1 cellular context compared by ENCODE assay signal in genomic region chr21:43659136-43660000, GRCh38.
TF ChIP-seq lines count a peak whose summit lies in the region.

TSS of gene HSF2BP (minus strand) at chr21:43659488. CDS start at chr21:43658096, 1,392 bp downstream.
TSS of gene RRP1B (plus strand) at chr21:43659560. CDS start at chr21:43659665, 105 bp downstream.

TF ChIP-seq in K562, 482 proteins besides CTCF, POLR2A, EP300 and RAD21 (continued from another document and continues in another):
- TF ChIP-seq AFF4 (CRISPR knock-in tag; IDR thresholded peaks at IDR 0.05): peak; percentile 94
- peak; percentile 98 for TF ChIP-seq RBFOX2 (IDR thresholded peaks at IDR 0.05; ENCODE audit: low read depth, low read length)
- no peak for TF ChIP-seq ZNF212 (CRISPR knock-in tag; IDR thresholded peaks at IDR 0.05)
- no peak for TF ChIP-seq PPARD (CRISPR knock-in tag; IDR thresholded peaks at IDR 0.05)
- peak; percentile 70 for TF ChIP-seq NFIC (IDR thresholded peaks at IDR 0.05)
- TF ChIP-seq PHTF2 (CRISPR knock-in tag; IDR thresholded peaks at IDR 0.05): no peak
- TF ChIP-seq ZBTB43 (CRISPR knock-in tag; IDR thresholded peaks at IDR 0.05): peak; percentile 94
- no peak; the same call in 1 of the 2 replicates for TF ChIP-seq PKNOX1 (IDR thresholded peaks at IDR 0.05)
- no peak for TF ChIP-seq YBX1 (IDR thresholded peaks at IDR 0.05)
- TF ChIP-seq NCOA2 (IDR thresholded peaks at IDR 0.05; ENCODE audit: partially characterized antibody in 2 of 2): no peak
- TF ChIP-seq SREBF2 (CRISPR knock-in tag; IDR thresholded peaks at IDR 0.05): no peak
- no peak for TF ChIP-seq CHD1 (IDR thresholded peaks at IDR 0.05; ENCODE audit: low read length)
- TF ChIP-seq ZNF644 (tag; IDR thresholded peaks at IDR 0.05; ENCODE audit: low read depth): peak; percentile 93
- TF ChIP-seq ZNF76 (CRISPR knock-in tag; IDR thresholded peaks at IDR 0.05; ENCODE audit: borderline replicate concordance): peak; percentile 67; the same call in 1 of the 2 replicates
- peak; percentile 84 for TF ChIP-seq HMGN3 (IDR thresholded peaks at IDR 0.05; ENCODE audit: borderline replicate concordance, extremely low read depth, insufficient read length, low read depth, low read length)
- peak in 1 of 2 experiments; percentile 49; a peak in 1 of 4 replicates for TF ChIP-seq BCLAF1 (IDR thresholded peaks at IDR 0.05; ENCODE audit: borderline replicate concordance in 1 of 2, control insufficient read depth in 1 of 2, low read depth in 2 of 2, low read length in 1 of 2)
- no peak for TF ChIP-seq SMARCA5 (IDR thresholded peaks at IDR 0.05)
- TF ChIP-seq MNT (conservative IDR thresholded peaks at IDR 0.05): peak; percentile 94 to 96
- TF ChIP-seq HINFP (tag; conservative IDR thresholded peaks at IDR 0.05; ENCODE audit: low read depth): no peak; the same call in 1 of the 2 replicates
- no peak for TF ChIP-seq ZNF79 (CRISPR knock-in tag; IDR thresholded peaks at IDR 0.05; ENCODE audit: low read depth)
- no peak for TF ChIP-seq MTA2 (IDR thresholded peaks at IDR 0.05; ENCODE audit: low read depth)
- no peak for TF ChIP-seq POLR3A (IDR thresholded peaks at IDR 0.05; ENCODE audit: borderline replicate concordance, extremely low read depth, insufficient read depth, insufficient read length)
- peak; percentile 68 to 86; a peak in 3 of 4 replicates for TF ChIP-seq MAZ (CRISPR knock-in tag; conservative IDR thresholded peaks at IDR 0.05 in 1 of 2, IDR thresholded peaks at IDR 0.05 in 1 of 2)
- peak; percentile 72; the same call in 1 of the 2 replicates for TF ChIP-seq ILF3 (IDR thresholded peaks at IDR 0.05; ENCODE audit: borderline replicate concordance)
- TF ChIP-seq CBFA2T3 (IDR thresholded peaks at IDR 0.05): peak; percentile 24; the same call in 1 of the 2 replicates
- TF ChIP-seq STAT5B (CRISPR knock-in tag; IDR thresholded peaks at IDR 0.05): no peak
- no peak for TF ChIP-seq EHMT2 (IDR thresholded peaks at IDR 0.05)
- TF ChIP-seq KLF6 (CRISPR knock-in tag; IDR thresholded peaks at IDR 0.05; ENCODE audit: borderline replicate concordance): no peak
- no peak for TF ChIP-seq MTF1 (CRISPR knock-in tag; IDR thresholded peaks at IDR 0.05; ENCODE audit: borderline replicate concordance)
- TF ChIP-seq ZNF639 (CRISPR knock-in tag; conservative IDR thresholded peaks at IDR 0.05 in 1 of 2, IDR thresholded peaks at IDR 0.05 in 1 of 2): peak in 1 of 2 experiments; percentile 91; a peak in 2 of 4 replicates
- peak; percentile 65 for TF ChIP-seq FUS (optimal IDR thresholded peaks at IDR 0.05; ENCODE audit: low read depth, low read length)
- TF ChIP-seq CTCFL (IDR thresholded peaks at IDR 0.05; ENCODE audit: borderline replicate concordance, insufficient read depth, low read depth, low read length, poor library complexity, severe bottlenecking): no peak
- no peak for TF ChIP-seq PTTG1 (tag; IDR thresholded peaks at IDR 0.05; ENCODE audit: low read depth)
- peak in 1 of 2 experiments; percentile 97; a peak in 2 of 4 replicates for TF ChIP-seq MLLT1 (IDR thresholded peaks at IDR 0.05)
- TF ChIP-seq NFYB (IDR thresholded peaks at IDR 0.05; ENCODE audit: extremely low read depth, insufficient read length): no peak
- TF ChIP-seq ZNF57 (CRISPR knock-in tag; IDR thresholded peaks at IDR 0.05): no peak
- TF ChIP-seq NR2C2 (CRISPR knock-in tag; IDR thresholded peaks at IDR 0.05): peak; percentile 86
- TF ChIP-seq NR2C2 (tag; IDR thresholded peaks at IDR 0.05): peak; percentile 77
- TF ChIP-seq CBX3 (IDR thresholded peaks at IDR 0.05; ENCODE audit: borderline replicate concordance in 1 of 2, low read length in 2 of 2): peak in 1 of 2 experiments; percentile 91; a peak in 1 of 3 replicates
- peak; percentile 80 for TF ChIP-seq SAP30 (IDR thresholded peaks at IDR 0.05; ENCODE audit: borderline replicate concordance, insufficient read depth, low read depth, low read length, poor library complexity, severe bottlenecking)
- TF ChIP-seq BMI1 (IDR thresholded peaks at IDR 0.05; ENCODE audit: low read length): no peak
- peak; percentile 77 for TF ChIP-seq ZNF584 (CRISPR knock-in tag; IDR thresholded peaks at IDR 0.05; ENCODE audit: low read depth)
- no peak for TF ChIP-seq NEUROD1 (IDR thresholded peaks at IDR 0.05; ENCODE audit: borderline replicate concordance, low read depth, low read length, partially characterized antibody)
- TF ChIP-seq ELF2 (CRISPR knock-in tag; IDR thresholded peaks at IDR 0.05): no peak; the same call in 1 of the 2 replicates
